ENCODE assay signal across 8 cellular contexts in genomic region chr3:184786271-184787010, GRCh38. TPM values are rescaled to one million over a fixed set of nuclear protein-coding genes. Genes with fewer than 3 reads are reported as not detected.
A peak's percentile ranks its signal among the peaks of the same experiment; 100 is the strongest.
DNase-seq lines count a peak whose midpoint lies in the region; ATAC-seq, FAIRE-seq and TF ChIP-seq lines count a peak whose summit lies in the region.

No MANE protein-coding gene starts in this region.

- 7% methylated on average over 11 of the region's 11 CpGs for WGBS in K562 (ENCODE audit: insufficient coverage, low coverage, missing lambda C conversion rate)
- 21 to 32% methylated on average over 11 of the region's 11 CpGs for WGBS in lower leg skin, 2 donors
- 14% methylated on average over 11 of the region's 11 CpGs for WGBS in urinary bladder

- H3K4me2 ChIP-seq in Karpas-422 (ENCODE audit: low read depth, low read length, poor library complexity, severe bottlenecking) (no peak overlapping the region), K562 (ENCODE audit: insufficient read depth, low read length) (no peak overlapping the region)

- peaks cover 13 to 15% of the 10 kb centered on the region in 2 donors for H3K4me1 Mint-ChIP-seq in stimulated activated naive B cell treated with anti-CD40 and anti-IgM and Interleukin-4, amounts not matched to agents 10 μg/mL and 1 μg/mL and 100 μg/mL, for 72 hours

- CTCF ChIA-PET in K562 (lab: Yijun Ruan, JAX; ENCODE audit: low intra/inter-chr PET ratio) = no interaction called here

- H3K9me3 ChIP-seq in Karpas-422 (ENCODE audit: low read length) = no peaks in the 10 kb centered on the region
- H3K9me3 ChIP-seq in K562 (replicated peaks; ENCODE audit: control insufficient read depth, insufficient read depth, low read depth, low read length) = no peaks in the 10 kb centered on the region

- H3K27me3 Mint-ChIP-seq in stimulated activated naive B cell treated with anti-CD40 and anti-IgM and Interleukin-4, amounts not matched to agents 10 μg/mL and 1 μg/mL and 100 μg/mL, for 72 hours = peaks cover 27 to 28% of the 10 kb centered on the region in 2 donors

- H3K36me3 ChIP-seq in Karpas-422 (ENCODE audit: insufficient read depth, low read length) (no peaks in the 10 kb centered on the region), K562 (ENCODE audit: control insufficient read depth, insufficient read depth, low read length) (no peaks in the 10 kb centered on the region), urinary bladder (ENCODE audit: insufficient read depth) (no peaks in the 10 kb centered on the region)

- H3K9me2 ChIP-seq in Karpas-422 (replicated peaks; ENCODE audit: insufficient read depth, low read length) = no peaks in the 10 kb centered on the region

- intact Hi-C loops in K562 (cut with micrococcal nuclease) = no loop called here
- intact Hi-C loops in lower leg skin (cut with DNase I; ENCODE audit: low total_unique reads) = no loop called here

- DNase-seq in AG08396 (ENCODE audit: low spot score) = peak; percentile 89
- no peak for DNase-seq in Karpas-422
- DNase-seq in K562 (ENCODE audit: extremely low read depth in 1 of 4, low spot score in 3 of 4) = no peak
- peak; percentile 55 to 93 for DNase-seq in lower leg skin (ENCODE audit: low spot score in 2 of 2)
- DNase-seq in stimulated activated naive B cell treated with anti-CD40 and anti-IgM and Interleukin-4, amounts not matched to agents 10 μg/mL and 1 μg/mL and 100 μg/mL, for 72 hours = no peak

- H3K9ac ChIP-seq in Karpas-422 (ENCODE audit: low read length) (0 out of 2 replicates have a peak overlapping the region, but pooled peaks have one; percentile 22), K562 (ENCODE audit: insufficient read depth in 1 of 2, low read depth in 2 of 2, low read length in 2 of 2) (no peak overlapping the region)

- no peaks in the 10 kb centered on the region for H3K36me3 Mint-ChIP-seq in stimulated activated naive B cell treated with anti-CD40 and anti-IgM and Interleukin-4, amounts not matched to agents 10 μg/mL and 1 μg/mL and 100 μg/mL, for 72 hours

- TF ChIP-seq POLR2A in K562 (conservative IDR thresholded peaks at IDR 0.05) (no peak), lower leg skin (IDR thresholded peaks at IDR 0.05) (no peak)

- ATAC-seq in K562 = no peak
- ATAC-seq in GM18519 (IDR thresholded peaks at IDR 0.05; ENCODE audit: low FRiP score, unreplicated experiment) = no peak
- no peak for ATAC-seq in stimulated activated naive B cell treated with anti-CD40 and anti-IgM and Interleukin-4, amounts not matched to agents 10 μg/mL and 1 μg/mL and 100 μg/mL, for 72 hours (replicated peaks)
- no peak for ATAC-seq in GM18520 (IDR thresholded peaks at IDR 0.05; ENCODE audit: unreplicated experiment)

- H3K27ac ChIP-seq in Karpas-422 (ENCODE audit: low read length) (no peak overlapping the region), K562 (ENCODE audit: extremely low read depth, low read depth, low read length) (no peak overlapping the region), urinary bladder (ENCODE audit: low read depth) (peak overlapping the region; percentile 61)

- POLR2A ChIA-PET in K562 (lab: Yijun Ruan, JAX) = interaction anchor here (0.6 kb wide), 1 partner anchor 236 kb away, joined by 3 read pairs; no protein-coding TSS in a partner anchor

- in situ Hi-C loops in K562 (cut with MboI) = loop anchor here (25.0 kb wide), 1 partner anchor 374 kb away; no protein-coding TSS in a partner anchor

- H3K27me3 ChIP-seq in Karpas-422 (ENCODE audit: low read length) (no peaks in the 10 kb centered on the region), K562 (ENCODE audit: control insufficient read depth in 2 of 2, insufficient read depth in 2 of 2, low read length in 2 of 2) (peaks cover 58 to 86% of the 10 kb centered on the region in 2 experiments)

- no peaks in the 10 kb centered on the region for H4K20me1 ChIP-seq in Karpas-422 (ENCODE audit: insufficient read depth, low read depth, low read length)
- H4K20me1 ChIP-seq in K562 (replicated peaks; ENCODE audit: control insufficient read depth, insufficient read depth, low read length) = no peaks in the 10 kb centered on the region

- no TSS peak for BruUV-seq in K562 (replicated peaks; lab: Mats Ljungman, UMichigan)

- H3K4me3 ChIP-seq in Karpas-422 (ENCODE audit: low read length) (no peak overlapping the region), K562 (no peak overlapping the region), lower leg skin (ENCODE audit: low read depth, poor library complexity, severe bottlenecking) (no peak overlapping the region), urinary bladder (ENCODE audit: low read depth, low read length) (no peak overlapping the region)

- H2AFZ ChIP-seq in Karpas-422 (ENCODE audit: low read length) = no peak overlapping the region
- H2AFZ ChIP-seq in K562 (ENCODE audit: low read depth, low read length) = 0 out of 2 replicates have a peak overlapping the region, but pooled peaks have one; percentile 37

- H3K9me1 ChIP-seq in K562 (ENCODE audit: control insufficient read depth, insufficient read depth, low read length) = no peaks in the 10 kb centered on the region

- H3K79me2 ChIP-seq in Karpas-422 (ENCODE audit: low read length) (no peaks in the 10 kb centered on the region), K562 (ENCODE audit: control insufficient read depth, insufficient read depth, low read length) (no peaks in the 10 kb centered on the region)

- H3K4me3 Mint-ChIP-seq in stimulated activated naive B cell treated with anti-CD40 and anti-IgM and Interleukin-4, amounts not matched to agents 10 μg/mL and 1 μg/mL and 100 μg/mL, for 72 hours = no peak overlapping the region

- FAIRE-seq in K562 (lab: Jason Lieb, UNC) = no peak

- TF ChIP-seq EP300 in K562 (IDR thresholded peaks at IDR 0.05; ENCODE audit: low read length) = no peak

- H3K27ac Mint-ChIP-seq in stimulated activated naive B cell treated with anti-CD40 and anti-IgM and Interleukin-4, amounts not matched to agents 10 μg/mL and 1 μg/mL and 100 μg/mL, for 72 hours = no peak overlapping the region

- no peak for TF ChIP-seq RAD21 in K562 (CRISPR knock-in tag; conservative IDR thresholded peaks at IDR 0.05 in 1 of 2, IDR thresholded peaks at IDR 0.05 in 1 of 2)

- TF ChIP-seq CTCF in K562 (IDR thresholded peaks at IDR 0.05 in 2 of 3, conservative IDR thresholded peaks at IDR 0.05 in 1 of 3; ENCODE audit: insufficient read depth in 2 of 3, low read depth in 1 of 3, low read length in 3 of 3) (no peak), lower leg skin (IDR thresholded peaks at IDR 0.05) (no peak)

- H3K9me3 Mint-ChIP-seq in stimulated activated naive B cell treated with anti-CD40 and anti-IgM and Interleukin-4, amounts not matched to agents 10 μg/mL and 1 μg/mL and 100 μg/mL, for 72 hours = no peaks in the 10 kb centered on the region

- H3K4me1 ChIP-seq in Karpas-422 (ENCODE audit: low read length) = peaks cover 47% of the 10 kb centered on the region
- no peaks in the 10 kb centered on the region for H3K4me1 ChIP-seq in K562 (replicated peaks in 1 of 2; ENCODE audit: control insufficient read depth in 2 of 2, insufficient read depth in 2 of 2, low read length in 2 of 2)
- H3K4me1 ChIP-seq in urinary bladder (ENCODE audit: insufficient read depth) = no peaks in the 10 kb centered on the region

TF ChIP-seq in K562, 482 proteins besides CTCF, POLR2A, EP300 and RAD21:
- TF ChIP-seq ELF1 (tag; IDR thresholded peaks at IDR 0.05) (peak; percentile 25; the same call in 1 of the 2 replicates), ZNF217 (CRISPR knock-in tag; IDR thresholded peaks at IDR 0.05) (no peak), CXXC5 (CRISPR knock-in tag; IDR thresholded peaks at IDR 0.05) (no peak)

RNA-seq across cellular contexts. Expression of gene VPS8, which starts 25.5 kb away (rescaled TPM):
- total RNA-seq in Karpas-422 (2014; rRNA removed; shearing (Covaris generic); ENCODE audit: low replicate concordance) = 77.5 and 168 TPM in 2 replicates
- total RNA-seq in K562 (2011; cell fraction: chromatin; rRNA removed; ENCODE audit: low replicate concordance) = 103 and 328 TPM in 2 replicates
- 46.2 and 74.2 TPM in 2 replicates for total RNA-seq in K562 (2011; cell fraction: nucleolus; rRNA removed)
- total RNA-seq in K562 (2011; cell fraction: nucleoplasm; rRNA removed) = 129 and 198 TPM in 2 replicates
- total RNA-seq in K562 (2014; rRNA removed) (23.6 and 25.0 TPM in 2 replicates), K562 (2014; rRNA removed; fragmentation: Illumina TruSeq; extraction: Trizol) (35.8 and 38.9 TPM in 2 replicates), K562 (2015; rRNA removed; fragmentation: Illumina TruSeq; extraction: Trizol) (40.0 and 41.0 TPM in 2 replicates), K562 (2021) (30.2 and 30.8 TPM in 2 replicates), lower leg skin (10 to 100 TPM; 31.4 to 67.7 (median 55.1) TPM), urinary bladder (200 TPM)
- polyA plus RNA-seq in K562 (2011; rRNA removed) (30.6 and 31.5 TPM in 2 replicates), K562 (2014; fragmentation: Illumina TruSeq; extraction: Trizol) (20.2 and 23.4 TPM in 2 replicates), K562 (2014; fragmentation: Nextera tagmentation; extraction: Ambion mirVana) (1 to 10 TPM; 7.2 to 9.4 TPM), K562 (2014; rRNA removed) (21.8 and 28.3 TPM in 2 replicates), urinary bladder (14.0 TPM)
- polyA plus RNA-seq in K562 (2011; cell fraction: cytosol; rRNA removed) = 7.6 and 12.9 TPM in 2 replicates
- 52.3 and 82.5 TPM in 2 replicates for polyA plus RNA-seq in K562 (2011; cell fraction: nucleus; rRNA removed)
- polyA plus RNA-seq in K562 (2012) = 11.9 and 21.8 TPM in 2 replicates
- polyA minus RNA-seq in K562 (2011; rRNA and poly(A)+ RNA removed) = 95.2 and 122 TPM in 2 replicates
- polyA minus RNA-seq in K562 (2011; cell fraction: cytosol; rRNA and poly(A)+ RNA removed) = 20.7 and 21.6 TPM in 2 replicates
- polyA minus RNA-seq in K562 (2011; cell fraction: nucleus; rRNA and poly(A)+ RNA removed) = 103 and 159 TPM in 2 replicates

Comparison
In these comparisons a context has a peak if more than half of its experiments do, and no peak if none do; other contexts are left out.
1. DNase-seq: peak in AG08396 (single experiment) and lower leg skin (2 of 2); none in Karpas-422 (single experiment), K562 (0 of 4) and stimulated activated naive B cell treated with anti-CD40 and anti-IgM and Interleukin-4, amounts not matched to agents 10 μg/mL and 1 μg/mL and 100 μg/mL, for 72 hours (single experiment).